In genomic region chr1:231418101-231418740, GRCh38 we compare ENCODE assay signal across 1 cellular context.
TF ChIP-seq lines count a peak whose summit lies in the region.

No MANE protein-coding gene starts in this region.

TF ChIP-seq in HEK293, 187 proteins besides CTCF, POLR2A, EP300 and RAD21 (continued from another document and continues in another):
- TF ChIP-seq PRDM10 (tag by site-specific recombination; IDR thresholded peaks at IDR 0.05) (0 out of 2 replicates have a peak, but pooled peaks have one; percentile 28), ZNF621 (tag by site-specific recombination; IDR thresholded peaks at IDR 0.05) (no peak), INSM2 (tag by site-specific recombination; IDR thresholded peaks at IDR 0.05) (peak; percentile 65), BCL11B (tag by site-specific recombination; IDR thresholded peaks at IDR 0.05; ENCODE audit: low read depth) (peak; percentile 83; the same call in 1 of the 2 replicates), ZNF488 (tag by site-specific recombination; IDR thresholded peaks at IDR 0.05) (no peak), ELK4 (IDR thresholded peaks at IDR 0.05; ENCODE audit: borderline replicate concordance, low read depth, low read length) (no peak), ZNF843 (tag by site-specific recombination; IDR thresholded peaks at IDR 0.05) (peak; percentile 99), KLF1 (tag by site-specific recombination; IDR thresholded peaks at IDR 0.05) (no peak), ZFP3 (tag by site-specific recombination; IDR thresholded peaks at IDR 0.05; ENCODE audit: low read depth) (no peak), ZNF76 (tag by site-specific recombination; IDR thresholded peaks at IDR 0.05; ENCODE audit: borderline replicate concordance, low read depth) (no peak), WT1 (tag by site-specific recombination; IDR thresholded peaks at IDR 0.05) (0 out of 2 replicates have a peak, but pooled peaks have one; percentile 17), ZBTB20 (tag by site-specific recombination; IDR thresholded peaks at IDR 0.05) (no peak; the same call in 1 of the 2 replicates), ZNF596 (tag by site-specific recombination; IDR thresholded peaks at IDR 0.05) (peak; percentile 61), PRDM6 (tag by site-specific recombination; IDR thresholded peaks at IDR 0.05) (peak; percentile 100), ZNF654 (tag by site-specific recombination; IDR thresholded peaks at IDR 0.05; ENCODE audit: low read depth) (no peak), ZNF558 (tag by site-specific recombination; IDR thresholded peaks at IDR 0.05) (no peak), ZFP41 (tag by site-specific recombination; IDR thresholded peaks at IDR 0.05; ENCODE audit: borderline replicate concordance) (no peak), ZNF354C (tag by site-specific recombination; IDR thresholded peaks at IDR 0.05; ENCODE audit: borderline replicate concordance, low read depth) (no peak), ZNF274 (IDR thresholded peaks at IDR 0.05; ENCODE audit: low read length) (no peak), ZNF274 (tag by site-specific recombination; IDR thresholded peaks at IDR 0.05; ENCODE audit: borderline replicate concordance) (no peak), ZNF433 (tag by site-specific recombination; IDR thresholded peaks at IDR 0.05; ENCODE audit: low read depth) (no peak), ZNF423 (tag by site-specific recombination; IDR thresholded peaks at IDR 0.05) (peak; percentile 68; the same call in 1 of the 2 replicates), SP3 (tag by site-specific recombination; IDR thresholded peaks at IDR 0.05) (no peak), ZNF701 (tag by site-specific recombination; IDR thresholded peaks at IDR 0.05) (no peak), FEZF1 (tag by site-specific recombination; IDR thresholded peaks at IDR 0.05) (peak; percentile 97), ZSCAN23 (tag by site-specific recombination; IDR thresholded peaks at IDR 0.05) (no peak; the same call in 1 of the 2 replicates), KLF9 (tag by site-specific recombination; IDR thresholded peaks at IDR 0.05; ENCODE audit: low read depth) (no peak), ZNF514 (tag by site-specific recombination; IDR thresholded peaks at IDR 0.05) (no peak), YY2 (tag by site-specific recombination; IDR thresholded peaks at IDR 0.05) (no peak), ZBTB1 (tag by site-specific recombination; IDR thresholded peaks at IDR 0.05) (peak; percentile 85)
- TF ChIP-seq, protein P1, sequence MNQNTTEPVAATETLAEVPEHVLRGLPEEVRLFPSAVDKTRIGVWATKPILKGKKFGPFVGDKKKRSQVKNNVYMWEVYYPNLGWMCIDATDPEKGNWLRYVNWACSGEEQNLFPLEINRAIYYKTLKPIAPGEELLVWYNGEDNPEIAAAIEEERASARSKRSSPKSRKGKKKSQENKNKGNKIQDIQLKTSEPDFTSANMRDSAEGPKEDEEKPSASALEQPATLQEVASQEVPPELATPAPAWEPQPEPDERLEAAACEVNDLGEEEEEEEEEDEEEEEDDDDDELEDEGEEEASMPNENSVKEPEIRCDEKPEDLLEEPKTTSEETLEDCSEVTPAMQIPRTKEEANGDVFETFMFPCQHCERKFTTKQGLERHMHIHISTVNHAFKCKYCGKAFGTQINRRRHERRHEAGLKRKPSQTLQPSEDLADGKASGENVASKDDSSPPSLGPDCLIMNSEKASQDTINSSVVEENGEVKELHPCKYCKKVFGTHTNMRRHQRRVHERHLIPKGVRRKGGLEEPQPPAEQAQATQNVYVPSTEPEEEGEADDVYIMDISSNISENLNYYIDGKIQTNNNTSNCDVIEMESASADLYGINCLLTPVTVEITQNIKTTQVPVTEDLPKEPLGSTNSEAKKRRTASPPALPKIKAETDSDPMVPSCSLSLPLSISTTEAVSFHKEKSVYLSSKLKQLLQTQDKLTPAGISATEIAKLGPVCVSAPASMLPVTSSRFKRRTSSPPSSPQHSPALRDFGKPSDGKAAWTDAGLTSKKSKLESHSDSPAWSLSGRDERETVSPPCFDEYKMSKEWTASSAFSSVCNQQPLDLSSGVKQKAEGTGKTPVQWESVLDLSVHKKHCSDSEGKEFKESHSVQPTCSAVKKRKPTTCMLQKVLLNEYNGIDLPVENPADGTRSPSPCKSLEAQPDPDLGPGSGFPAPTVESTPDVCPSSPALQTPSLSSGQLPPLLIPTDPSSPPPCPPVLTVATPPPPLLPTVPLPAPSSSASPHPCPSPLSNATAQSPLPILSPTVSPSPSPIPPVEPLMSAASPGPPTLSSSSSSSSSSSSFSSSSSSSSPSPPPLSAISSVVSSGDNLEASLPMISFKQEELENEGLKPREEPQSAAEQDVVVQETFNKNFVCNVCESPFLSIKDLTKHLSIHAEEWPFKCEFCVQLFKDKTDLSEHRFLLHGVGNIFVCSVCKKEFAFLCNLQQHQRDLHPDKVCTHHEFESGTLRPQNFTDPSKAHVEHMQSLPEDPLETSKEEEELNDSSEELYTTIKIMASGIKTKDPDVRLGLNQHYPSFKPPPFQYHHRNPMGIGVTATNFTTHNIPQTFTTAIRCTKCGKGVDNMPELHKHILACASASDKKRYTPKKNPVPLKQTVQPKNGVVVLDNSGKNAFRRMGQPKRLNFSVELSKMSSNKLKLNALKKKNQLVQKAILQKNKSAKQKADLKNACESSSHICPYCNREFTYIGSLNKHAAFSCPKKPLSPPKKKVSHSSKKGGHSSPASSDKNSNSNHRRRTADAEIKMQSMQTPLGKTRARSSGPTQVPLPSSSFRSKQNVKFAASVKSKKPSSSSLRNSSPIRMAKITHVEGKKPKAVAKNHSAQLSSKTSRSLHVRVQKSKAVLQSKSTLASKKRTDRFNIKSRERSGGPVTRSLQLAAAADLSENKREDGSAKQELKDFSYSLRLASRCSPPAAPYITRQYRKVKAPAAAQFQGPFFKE (tag by site-specific recombination; IDR thresholded peaks at IDR 0.05; ENCODE audit: borderline replicate concordance): no peak
- TF ChIP-seq, protein P2, sequence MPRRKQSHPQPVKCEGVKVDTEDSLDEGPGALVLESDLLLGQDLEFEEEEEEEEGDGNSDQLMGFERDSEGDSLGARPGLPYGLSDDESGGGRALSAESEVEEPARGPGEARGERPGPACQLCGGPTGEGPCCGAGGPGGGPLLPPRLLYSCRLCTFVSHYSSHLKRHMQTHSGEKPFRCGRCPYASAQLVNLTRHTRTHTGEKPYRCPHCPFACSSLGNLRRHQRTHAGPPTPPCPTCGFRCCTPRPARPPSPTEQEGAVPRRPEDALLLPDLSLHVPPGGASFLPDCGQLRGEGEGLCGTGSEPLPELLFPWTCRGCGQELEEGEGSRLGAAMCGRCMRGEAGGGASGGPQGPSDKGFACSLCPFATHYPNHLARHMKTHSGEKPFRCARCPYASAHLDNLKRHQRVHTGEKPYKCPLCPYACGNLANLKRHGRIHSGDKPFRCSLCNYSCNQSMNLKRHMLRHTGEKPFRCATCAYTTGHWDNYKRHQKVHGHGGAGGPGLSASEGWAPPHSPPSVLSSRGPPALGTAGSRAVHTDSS (tag by site-specific recombination; IDR thresholded peaks at IDR 0.05): no peak
- TF ChIP-seq, protein P3, sequence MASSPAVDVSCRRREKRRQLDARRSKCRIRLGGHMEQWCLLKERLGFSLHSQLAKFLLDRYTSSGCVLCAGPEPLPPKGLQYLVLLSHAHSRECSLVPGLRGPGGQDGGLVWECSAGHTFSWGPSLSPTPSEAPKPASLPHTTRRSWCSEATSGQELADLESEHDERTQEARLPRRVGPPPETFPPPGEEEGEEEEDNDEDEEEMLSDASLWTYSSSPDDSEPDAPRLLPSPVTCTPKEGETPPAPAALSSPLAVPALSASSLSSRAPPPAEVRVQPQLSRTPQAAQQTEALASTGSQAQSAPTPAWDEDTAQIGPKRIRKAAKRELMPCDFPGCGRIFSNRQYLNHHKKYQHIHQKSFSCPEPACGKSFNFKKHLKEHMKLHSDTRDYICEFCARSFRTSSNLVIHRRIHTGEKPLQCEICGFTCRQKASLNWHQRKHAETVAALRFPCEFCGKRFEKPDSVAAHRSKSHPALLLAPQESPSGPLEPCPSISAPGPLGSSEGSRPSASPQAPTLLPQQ (tag by site-specific recombination; IDR thresholded peaks at IDR 0.05): 0 out of 2 replicates have a peak, but pooled peaks have one; percentile 16
- TF ChIP-seq, protein P4, sequence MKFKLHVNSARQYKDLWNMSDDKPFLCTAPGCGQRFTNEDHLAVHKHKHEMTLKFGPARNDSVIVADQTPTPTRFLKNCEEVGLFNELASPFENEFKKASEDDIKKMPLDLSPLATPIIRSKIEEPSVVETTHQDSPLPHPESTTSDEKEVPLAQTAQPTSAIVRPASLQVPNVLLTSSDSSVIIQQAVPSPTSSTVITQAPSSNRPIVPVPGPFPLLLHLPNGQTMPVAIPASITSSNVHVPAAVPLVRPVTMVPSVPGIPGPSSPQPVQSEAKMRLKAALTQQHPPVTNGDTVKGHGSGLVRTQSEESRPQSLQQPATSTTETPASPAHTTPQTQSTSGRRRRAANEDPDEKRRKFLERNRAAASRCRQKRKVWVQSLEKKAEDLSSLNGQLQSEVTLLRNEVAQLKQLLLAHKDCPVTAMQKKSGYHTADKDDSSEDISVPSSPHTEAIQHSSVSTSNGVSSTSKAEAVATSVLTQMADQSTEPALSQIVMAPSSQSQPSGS (tag by site-specific recombination; IDR thresholded peaks at IDR 0.05; ENCODE audit: low read depth): no peak
- TF ChIP-seq, protein P5, sequence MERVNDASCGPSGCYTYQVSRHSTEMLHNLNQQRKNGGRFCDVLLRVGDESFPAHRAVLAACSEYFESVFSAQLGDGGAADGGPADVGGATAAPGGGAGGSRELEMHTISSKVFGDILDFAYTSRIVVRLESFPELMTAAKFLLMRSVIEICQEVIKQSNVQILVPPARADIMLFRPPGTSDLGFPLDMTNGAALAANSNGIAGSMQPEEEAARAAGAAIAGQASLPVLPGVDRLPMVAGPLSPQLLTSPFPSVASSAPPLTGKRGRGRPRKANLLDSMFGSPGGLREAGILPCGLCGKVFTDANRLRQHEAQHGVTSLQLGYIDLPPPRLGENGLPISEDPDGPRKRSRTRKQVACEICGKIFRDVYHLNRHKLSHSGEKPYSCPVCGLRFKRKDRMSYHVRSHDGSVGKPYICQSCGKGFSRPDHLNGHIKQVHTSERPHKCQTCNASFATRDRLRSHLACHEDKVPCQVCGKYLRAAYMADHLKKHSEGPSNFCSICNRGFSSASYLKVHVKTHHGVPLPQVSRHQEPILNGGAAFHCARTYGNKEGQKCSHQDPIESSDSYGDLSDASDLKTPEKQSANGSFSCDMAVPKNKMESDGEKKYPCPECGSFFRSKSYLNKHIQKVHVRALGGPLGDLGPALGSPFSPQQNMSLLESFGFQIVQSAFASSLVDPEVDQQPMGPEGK (tag by site-specific recombination; IDR thresholded peaks at IDR 0.05): peak; percentile 21; the same call in 1 of the 2 replicates
